16 cellular contexts compared by ENCODE assay signal in genomic region chr10:53361936-53362335, GRCh38.
A peak's percentile ranks its signal among the peaks of the same experiment; 100 is the strongest.
DNase-seq lines count a peak whose midpoint lies in the region; ATAC-seq and TF ChIP-seq lines count a peak whose summit lies in the region.
"Had no signal": no experiment of that assay in that cellular context is flagged by ENCODE, and none has a peak within 500 bp of the region (broad histone marks: within the 10 kb centered on the region; RNA-seq: fewer than 3 reads in every experiment).

No MANE protein-coding gene starts in this region.

- no peak overlapping the region for H3K4me2 ChIP-seq in GM23338
- no peak overlapping the region for H3K4me2 ChIP-seq in neuronal stem cell (ENCODE audit: insufficient read depth, low read length, poor library complexity, severe bottlenecking)
- H3K4me2 ChIP-seq in PC-3 (ENCODE audit: low read length): no peak overlapping the region

- no peak overlapping the region for H3K4me3 Mint-ChIP-seq in GM23338
- H3K4me3 Mint-ChIP-seq in WTC11: no peak overlapping the region
- H3K4me3 Mint-ChIP-seq: B cell; CD4-positive, alpha-beta T cell had no signal

- no peak for ATAC-seq in GM23338
- ATAC-seq in WTC11: no peak
- ATAC-seq in PC-3: no peak
- ATAC-seq in SK-N-SH treated with all-trans-retinoic acid at 6 μM for 48 hours: no peak
- ATAC-seq in GM18519 (IDR thresholded peaks at IDR 0.05; ENCODE audit: low FRiP score, unreplicated experiment): no peak

- TF ChIP-seq RAD21 in liver (IDR thresholded peaks at IDR 0.05): no peak

- H3K27ac ChIP-seq in GM23338 (ENCODE audit: low read depth) (no peak overlapping the region), liver (ENCODE audit: low read depth in 1 of 2, low read length in 2 of 2) (peak overlapping the region; percentile 36 to 46), neuronal stem cell (replicated peaks; ENCODE audit: low read length) (no peak overlapping the region), PC-3 (ENCODE audit: low read length) (no peak overlapping the region)

- no peak for DNase-seq in GM23338 (ENCODE audit: low spot score)
- no peak for DNase-seq in WTC11 (ENCODE audit: low spot score)
- no peak for DNase-seq in neuronal stem cell (ENCODE audit: low spot score)
- DNase-seq in H4 (ENCODE audit: low spot score): no peak
- no peak for DNase-seq in PC-3
- DNase-seq: C1 segment of cervical spinal cord; Calu3; CD4-positive, alpha-beta T cell; DMS 273 treated with DMSO at 0.1 percent for 48 hours; DMS79 treated with DMSO at 0.1 percent for 48 hours; EL; H7 had no signal

- H3K79me2 ChIP-seq in GM23338 (replicated peaks; ENCODE audit: insufficient read depth) (no peaks in the 10 kb centered on the region), PC-3 (ENCODE audit: low read length) (no peaks in the 10 kb centered on the region)

- no peaks in the 10 kb centered on the region for H3F3A ChIP-seq in GM23338 (replicated peaks; ENCODE audit: low read depth)
- H3F3A ChIP-seq in PC-3 (ENCODE audit: low read length, unreplicated experiment): no peaks in the 10 kb centered on the region

- H3K18ac ChIP-seq in neuronal stem cell (ENCODE audit: low read length): no peak overlapping the region

- no peak overlapping the region for H2BK5ac ChIP-seq in neuronal stem cell (ENCODE audit: low read length)

- H3K4ac ChIP-seq in neuronal stem cell (ENCODE audit: low read length): no peak overlapping the region

- no peak overlapping the region for H2BK120ac ChIP-seq in neuronal stem cell (ENCODE audit: low read depth, low read length)

- 66% methylated on average over 2 of the region's 2 CpGs for WGBS in liver
- no CpG with 5 or more reads among the region's 2 CpGs for WGBS in neuronal stem cell (ENCODE audit: extremely low coverage in 2 of 2, insufficient read length in 2 of 2, insufficient replicate concordance in 1 of 2), 2 donors

- no peaks in the 10 kb centered on the region for H4K20me1 ChIP-seq in GM23338 (replicated peaks; ENCODE audit: insufficient read depth)
- H4K20me1 ChIP-seq in PC-3 (ENCODE audit: low read length): no peaks in the 10 kb centered on the region

- peaks cover 8% of the 10 kb centered on the region for H3K27me3 Mint-ChIP-seq in GM23338 (ENCODE audit: insufficient read depth, low read depth, poor library complexity)
- no peaks in the 10 kb centered on the region; the same call in 1 of the 2 replicates for H3K27me3 Mint-ChIP-seq in WTC11 (ENCODE audit: low read depth)
- H3K27me3 Mint-ChIP-seq: B cell; CD4-positive, alpha-beta T cell had no signal

- BruUV-seq in PC-3 (replicated peaks; lab: Mats Ljungman, UMichigan): no TSS peak

- peaks cover 16% of the 10 kb centered on the region for H3K9me3 Mint-ChIP-seq in GM23338
- peaks cover 26% of the 10 kb centered on the region for H3K9me3 Mint-ChIP-seq in WTC11

- no peak overlapping the region for H2BK12ac ChIP-seq in neuronal stem cell (ENCODE audit: low read length)

- H3K36me3 ChIP-seq in GM23338 (ENCODE audit: insufficient read depth): no peaks in the 10 kb centered on the region
- H3K36me3 ChIP-seq in liver (ENCODE audit: control insufficient read depth in 4 of 4, insufficient read depth in 3 of 4, low read depth in 1 of 4, low read length in 3 of 4): no peaks in the 10 kb centered on the region
- no peaks in the 10 kb centered on the region for H3K36me3 ChIP-seq in neuronal stem cell (replicated peaks in 1 of 2; ENCODE audit: control insufficient read depth in 2 of 2, insufficient read depth in 2 of 2, low read length in 2 of 2)
- H3K36me3 ChIP-seq in PC-3 (ENCODE audit: low read depth, low read length): no peaks in the 10 kb centered on the region

- no peaks in the 10 kb centered on the region for H3K79me1 ChIP-seq in neuronal stem cell (ENCODE audit: low read depth, low read length)

- no peak overlapping the region for H4K8ac ChIP-seq in neuronal stem cell (ENCODE audit: low read depth, low read length)

- H3K9me2 ChIP-seq in GM23338 (ENCODE audit: insufficient read depth) (no peaks in the 10 kb centered on the region), PC-3 (replicated peaks; ENCODE audit: low read length) (no peaks in the 10 kb centered on the region)

- peaks cover 33% of the 10 kb centered on the region for H3K4me1 Mint-ChIP-seq in GM23338
- H3K4me1 Mint-ChIP-seq in WTC11: peaks cover 58% of the 10 kb centered on the region
- H3K4me1 Mint-ChIP-seq: B cell had no signal

- TF ChIP-seq CTCF in GM23338 (conservative IDR thresholded peaks at IDR 0.05; ENCODE audit: low read depth in 2 of 2) (no peak), WTC11 (IDR thresholded peaks at IDR 0.05) (no peak), liver (IDR thresholded peaks at IDR 0.05; ENCODE audit: low read depth, low read length, missing input control) (no peak), PC-3 (conservative IDR thresholded peaks at IDR 0.05; ENCODE audit: low read depth, low read length) (no peak)

- intact Hi-C loops in PC-3 (cut with micrococcal nuclease): no loop called here

- H3K9me3 ChIP-seq in liver (ENCODE audit: control insufficient read depth in 4 of 4, low read length in 3 of 4) (no peaks in the 10 kb centered on the region), neuronal stem cell (replicated peaks in 1 of 2; ENCODE audit: control insufficient read depth in 2 of 2, insufficient read depth in 1 of 2, low read depth in 1 of 2, low read length in 2 of 2) (no peaks in the 10 kb centered on the region), PC-3 (ENCODE audit: low read length) (no peaks in the 10 kb centered on the region)

- H3K9ac ChIP-seq in liver (ENCODE audit: low read depth in 1 of 2, low read length in 2 of 2) (no peak overlapping the region), neuronal stem cell (ENCODE audit: low read depth, low read length, poor library complexity) (no peak overlapping the region), PC-3 (ENCODE audit: low read length) (no peak overlapping the region)

- H3K27me3 ChIP-seq in GM23338 (ENCODE audit: insufficient read depth) (no peaks in the 10 kb centered on the region), liver (ENCODE audit: control insufficient read depth in 4 of 4, insufficient read depth in 4 of 4, low read length in 3 of 4) (no peaks in the 10 kb centered on the region), neuronal stem cell (ENCODE audit: control insufficient read depth in 3 of 3, insufficient read depth in 3 of 3, low read depth in 1 of 3, low read length in 3 of 3) (no peaks in the 10 kb centered on the region), PC-3 (ENCODE audit: low read length) (no peaks in the 10 kb centered on the region)

- H3K4me3 ChIP-seq in GM23338 (no peak overlapping the region), liver (ENCODE audit: low read depth in 1 of 3, low read length in 3 of 3) (no peak overlapping the region), neuronal stem cell (ENCODE audit: low read length in 2 of 2) (no peak overlapping the region), PC-3 (ENCODE audit: low read length) (no peak overlapping the region)

- H3K4me1 ChIP-seq in GM23338 (ENCODE audit: insufficient read depth) (peaks cover 20% of the 10 kb centered on the region), liver (ENCODE audit: control insufficient read depth in 4 of 4, insufficient read depth in 4 of 4, low read length in 3 of 4) (peaks cover 0 to 15% (median 11%) of the 10 kb centered on the region in 4 donors), neuronal stem cell (ENCODE audit: control insufficient read depth in 2 of 2, insufficient read depth in 1 of 2, low read depth in 1 of 2, low read length in 2 of 2) (peaks cover 0 to 2% of the 10 kb centered on the region in 2 donors), PC-3 (ENCODE audit: insufficient read depth, low read length) (peaks cover 9% of the 10 kb centered on the region)

- H3K27ac Mint-ChIP-seq in GM23338: peak overlapping the region; percentile 76; the same call in 1 of the 2 replicates
- peak overlapping the region; percentile 92 for H3K27ac Mint-ChIP-seq in WTC11
- H3K27ac Mint-ChIP-seq: B cell; CD4-positive, alpha-beta T cell had no signal

- no peak overlapping the region for H2AK5ac ChIP-seq in neuronal stem cell (ENCODE audit: low read depth, low read length)

- no peak overlapping the region for H3K14ac ChIP-seq in neuronal stem cell (ENCODE audit: low read length)

- peaks cover 35% of the 10 kb centered on the region for H3K36me3 Mint-ChIP-seq in GM23338 (ENCODE audit: low read depth)
- H3K36me3 Mint-ChIP-seq in WTC11: peaks cover 33% of the 10 kb centered on the region

- H2AFZ ChIP-seq in GM23338 (no peak overlapping the region), neuronal stem cell (ENCODE audit: low read length) (peak overlapping the region; percentile 17), PC-3 (ENCODE audit: low read length) (no peak overlapping the region)

- CTCF ChIA-PET in WTC11 (lab: Charles Lee): no interaction called here
- CTCF ChIA-PET in PC-3 (lab: Charles Lee): no interaction called here

- H2BK15ac ChIP-seq in neuronal stem cell (ENCODE audit: low read length): no peak overlapping the region

- H4K91ac ChIP-seq in neuronal stem cell (ENCODE audit: low read depth, low read length, poor library complexity): no peak overlapping the region

- POLR2A ChIA-PET in WTC11 (lab: Charles Lee): no interaction called here
- POLR2A ChIA-PET in PC-3 (lab: Charles Lee; ENCODE audit: unreplicated experiment): no interaction called here

- H3K23ac ChIP-seq in neuronal stem cell (ENCODE audit: low read depth, low read length, poor library complexity): no peak overlapping the region

TF ChIP-seq in GM23338, 12 proteins besides CTCF, POLR2A, EP300 and RAD21 (continues in another document):
- TF ChIP-seq EZH2phosphoT487 (IDR thresholded peaks at IDR 0.05; ENCODE audit: unreplicated experiment): no peak

TF ChIP-seq in WTC11, 78 proteins besides CTCF, POLR2A, EP300 and RAD21 (continues in another document):
- no peak for TF ChIP-seq ZNF416 (CRISPR knock-in tag; IDR thresholded peaks at IDR 0.05)
- no peak for TF ChIP-seq FOXP1 (CRISPR knock-in tag; IDR thresholded peaks at IDR 0.05; ENCODE audit: borderline replicate concordance)
- TF ChIP-seq SP1 (CRISPR knock-in tag; conservative IDR thresholded peaks at IDR 0.05): no peak

TF ChIP-seq in liver, 16 proteins besides CTCF, POLR2A, EP300 and RAD21:
- TF ChIP-seq SP1 (IDR thresholded peaks at IDR 0.05): no peak
- no peak for TF ChIP-seq HNF4G (IDR thresholded peaks at IDR 0.05)
- TF ChIP-seq NR2F2 (IDR thresholded peaks at IDR 0.05): no peak
- no peak for TF ChIP-seq EGR1 (IDR thresholded peaks at IDR 0.05; ENCODE audit: low read depth in 2 of 2)

TF ChIP-seq in SK-N-SH treated with all-trans-retinoic acid at 6 μM for 48 hours, 23 proteins besides CTCF, POLR2A, EP300 and RAD21:
- no peak for TF ChIP-seq ZC3H10 (CRISPR knock-in tag; IDR thresholded peaks at IDR 0.05)
- TF ChIP-seq CREB5 (CRISPR knock-in tag; IDR thresholded peaks at IDR 0.05; ENCODE audit: low read depth): no peak
- TF ChIP-seq ZFP3 (CRISPR knock-in tag; IDR thresholded peaks at IDR 0.05): no peak
TF ChIP-seq in SK-N-SH treated with all-trans-retinoic acid at 6 μM for 48 hours: peak in this region for 0.

Comparison
In these comparisons a context has a peak if more than half of its experiments do, and no peak if none do; other contexts are left out.
1. H3K27ac ChIP-seq: peak in liver (2 of 2); none in GM23338 (single experiment), neuronal stem cell (single experiment) and PC-3 (single experiment).